Comparison of ENCODE assay signal across 12 cellular contexts in genomic region chr7:32163141-32163806, GRCh38.
DNase-seq lines count a peak whose midpoint lies in the region; ATAC-seq and TF ChIP-seq lines count a peak whose summit lies in the region.
"Had no signal": no experiment of that assay in that cellular context is flagged by ENCODE, and none has a peak within 500 bp of the region (broad histone marks: within the 10 kb centered on the region; RNA-seq: fewer than 3 reads in every experiment).

No MANE protein-coding gene starts in this region.

- DNase-seq in DMS 273 (lab: John Stamatoyannopoulos, UW; ENCODE audit: unreplicated experiment) (peak; percentile 93), SJCRH30 (peak; percentile 62 to 64), fibroblast of lung (ENCODE audit: low read depth in 2 of 2) (peak; percentile 80 to 97), pons (ENCODE audit: low spot score) (peak; percentile 11), vagina (ENCODE audit: extremely low spot score in 2 of 2) (no peak)
- no peak for DNase-seq in activated naive CD4-positive, alpha-beta T cell treated with anti-CD3 and anti-CD28 coated beads, Interleukin-2, amount 50 U/mL, for 72 hours (ENCODE audit: low spot score in 2 of 2)
- DNase-seq in stimulated activated naive CD8-positive, alpha-beta T cell treated with anti-CD3 and anti-CD28 coated beads, Interleukin-15, amount 100 ng/mL, for 72 hours = no peak
- no peak for DNase-seq in stimulated activated naive CD4-positive, alpha-beta T cell (lab: John Stamatoyannopoulos, UW)
- DNase-seq: activated CD4-positive, alpha-beta T cell treated with anti-CD3 and anti-CD28 coated beads for 1 hour; GF-D8; NCI-H1105 treated with DMSO at 0.1 percent for 48 hours had no signal

- no peaks in the 10 kb centered on the region for H3K9me3 ChIP-seq in SJCRH30 (replicated peaks)
- H3K9me3 ChIP-seq in fibroblast of lung (ENCODE audit: control insufficient read depth, insufficient read depth, low read depth, low read length) = no peaks in the 10 kb centered on the region
- H3K9me3 ChIP-seq in vagina = no peaks in the 10 kb centered on the region

- no peak overlapping the region for H3K4me3 Mint-ChIP-seq in stimulated activated naive CD8-positive, alpha-beta T cell treated with anti-CD3 and anti-CD28 coated beads, Interleukin-15, amount 100 ng/mL, for 72 hours
- H3K4me3 Mint-ChIP-seq: GM23338 had no signal

- no peak overlapping the region for H2AFZ ChIP-seq in fibroblast of lung (ENCODE audit: low read length)
- H2AFZ ChIP-seq: GM23338 had no signal

- H3K4me1 Mint-ChIP-seq in stimulated activated naive CD8-positive, alpha-beta T cell treated with anti-CD3 and anti-CD28 coated beads, Interleukin-15, amount 100 ng/mL, for 72 hours = no peaks in the 10 kb centered on the region

- H3K4me1 ChIP-seq in SJCRH30 (peaks cover 13% of the 10 kb centered on the region), fibroblast of lung (ENCODE audit: control insufficient read depth, extremely low read depth, insufficient read depth, low read length) (peaks cover 11% of the 10 kb centered on the region), vagina (peaks cover 16% of the 10 kb centered on the region)

- no peak for ATAC-seq in activated naive CD4-positive, alpha-beta T cell treated with anti-CD3 and anti-CD28 coated beads, Interleukin-2, amount 50 U/mL, for 72 hours
- no peak for ATAC-seq in stimulated activated naive CD8-positive, alpha-beta T cell treated with anti-CD3 and anti-CD28 coated beads, Interleukin-15, amount 100 ng/mL, for 72 hours
- ATAC-seq: GM23338 had no signal

- no peaks in the 10 kb centered on the region for H4K20me1 ChIP-seq in fibroblast of lung (ENCODE audit: control insufficient read depth, extremely low read depth, insufficient read depth, low read length)

- H3K27ac Mint-ChIP-seq in activated naive CD4-positive, alpha-beta T cell treated with anti-CD3 and anti-CD28 coated beads, Interleukin-2, amount 50 U/mL, for 72 hours = no peak overlapping the region
- no peak overlapping the region for H3K27ac Mint-ChIP-seq in stimulated activated naive CD8-positive, alpha-beta T cell treated with anti-CD3 and anti-CD28 coated beads, Interleukin-15, amount 100 ng/mL, for 72 hours
- H3K27ac Mint-ChIP-seq: GM23338 had no signal

- no peaks in the 10 kb centered on the region for H3K36me3 ChIP-seq in SJCRH30
- H3K36me3 ChIP-seq in fibroblast of lung (ENCODE audit: control insufficient read depth, insufficient read depth, low read length) = no peaks in the 10 kb centered on the region
- H3K36me3 ChIP-seq in vagina = no peaks in the 10 kb centered on the region

- TF ChIP-seq POLR2A in vagina (IDR thresholded peaks at IDR 0.05) = no peak

- H3K27me3 ChIP-seq in SJCRH30 = peaks cover 3% of the 10 kb centered on the region; the same call in 1 of the 2 replicates
- no peaks in the 10 kb centered on the region for H3K27me3 ChIP-seq in fibroblast of lung (ENCODE audit: control insufficient read depth, insufficient read depth, low read length)
- H3K27me3 ChIP-seq in vagina = no peaks in the 10 kb centered on the region

- no peaks in the 10 kb centered on the region for H3K27me3 Mint-ChIP-seq in stimulated activated naive CD8-positive, alpha-beta T cell treated with anti-CD3 and anti-CD28 coated beads, Interleukin-15, amount 100 ng/mL, for 72 hours

- intact Hi-C loops in vagina (cut with DNase I) = no loop called here

- H3K9me3 Mint-ChIP-seq in activated naive CD4-positive, alpha-beta T cell treated with anti-CD3 and anti-CD28 coated beads, Interleukin-2, amount 50 U/mL, for 72 hours = peaks cover 0 to 3% of the 10 kb centered on the region in 2 donors
- peaks cover 0 to 8% of the 10 kb centered on the region in 2 donors for H3K9me3 Mint-ChIP-seq in stimulated activated naive CD8-positive, alpha-beta T cell treated with anti-CD3 and anti-CD28 coated beads, Interleukin-15, amount 100 ng/mL, for 72 hours
- H3K9me3 Mint-ChIP-seq: GM23338 had no signal

- TF ChIP-seq CTCF in fibroblast of lung (conservative IDR thresholded peaks at IDR 0.05 in 1 of 2, IDR thresholded peaks at IDR 0.05 in 1 of 2; ENCODE audit: low read depth in 1 of 2, low read length in 2 of 2) = no peak
- no peak for TF ChIP-seq CTCF in vagina (IDR thresholded peaks at IDR 0.05)

- H3K36me3 Mint-ChIP-seq in activated naive CD4-positive, alpha-beta T cell treated with anti-CD3 and anti-CD28 coated beads, Interleukin-2, amount 50 U/mL, for 72 hours = no peaks in the 10 kb centered on the region

- peak overlapping the region; percentile 56 for H3K27ac ChIP-seq in SJCRH30
- peak overlapping the region; percentile 70 for H3K27ac ChIP-seq in fibroblast of lung (ENCODE audit: insufficient read depth, low read length)
- H3K27ac ChIP-seq in vagina = no peak overlapping the region

- H3K9ac ChIP-seq in fibroblast of lung (ENCODE audit: insufficient read depth, low read length) = no peak overlapping the region

- H3K4me2 ChIP-seq in fibroblast of lung (ENCODE audit: extremely low read depth, insufficient read depth, low read length) = peak overlapping the region; percentile 33
- H3K4me2 ChIP-seq: GM23338 had no signal

- H3K79me2 ChIP-seq in fibroblast of lung (ENCODE audit: control insufficient read depth, insufficient read depth, low read length) = no peaks in the 10 kb centered on the region

- H3K4me3 ChIP-seq in SJCRH30 (no peak overlapping the region), fibroblast of lung (replicated peaks in 1 of 4; ENCODE audit: control extremely low read depth in 1 of 4, insufficient read depth in 1 of 4, low read depth in 3 of 4, low read length in 4 of 4) (no peak overlapping the region), vagina (no peak overlapping the region)
- H3K4me3 ChIP-seq: GM23338 had no signal

Comparison
In these comparisons a context has a peak if more than half of its experiments do, and no peak if none do; other contexts are left out.
1. DNase-seq: peak in DMS 273 (single experiment), SJCRH30 (2 of 2), fibroblast of lung (2 of 2) and pons (single experiment); none in vagina (0 of 2), activated naive CD4-positive, alpha-beta T cell treated with anti-CD3 and anti-CD28 coated beads, Interleukin-2, amount 50 U/mL, for 72 hours (0 of 2), stimulated activated naive CD8-positive, alpha-beta T cell treated with anti-CD3 and anti-CD28 coated beads, Interleukin-15, amount 100 ng/mL, for 72 hours (0 of 2) and stimulated activated naive CD4-positive, alpha-beta T cell (0 of 6).